Comparison of ENCODE assay signal across 8 cellular contexts in genomic region chr15:96345560-96346389, GRCh38. TPM values are rescaled to one million over a fixed set of nuclear protein-coding genes. Genes with fewer than 3 reads are reported as not detected.
DNase-seq lines count a peak whose midpoint lies in the region; ATAC-seq lines count a peak whose summit lies in the region.

No MANE protein-coding gene starts in this region.

- peak; percentile 70 for DNase-seq in ACHN
- DNase-seq in SHP77 treated with DMSO at 0.1 percent for 48 hours (lab: John Stamatoyannopoulos, UW), result peak; percentile 49
- peak; percentile 84 for DNase-seq in fibroblast of gingiva (ENCODE audit: low read depth)
- peak; percentile 88 for DNase-seq in myocyte (ENCODE audit: low read depth)
- no peak for DNase-seq in activated CD4-positive, alpha-beta T cell treated with anti-CD3 and anti-CD28 coated beads for 1 hour

- peaks cover 68% of the 10 kb centered on the region for H3K4me1 ChIP-seq in HUES48 (ENCODE audit: control insufficient read depth, insufficient read depth, low read length)

- H3K27ac ChIP-seq in HUES48 (ENCODE audit: low read depth, low read length), result no peak overlapping the region

- no peaks in the 10 kb centered on the region for H3K9me3 ChIP-seq in HUES48 (ENCODE audit: control insufficient read depth, insufficient read depth, low read length)

- H3K9ac ChIP-seq in HUES48 (ENCODE audit: low read depth, low read length), result no peak overlapping the region

- ATAC-seq in GM18519 (IDR thresholded peaks at IDR 0.05; ENCODE audit: low FRiP score, unreplicated experiment), result peak; percentile 58
- ATAC-seq in HG03025 (IDR thresholded peaks at IDR 0.05; ENCODE audit: low FRiP score, unreplicated experiment), result no peak

- peaks cover 97% of the 10 kb centered on the region for H3K27me3 ChIP-seq in HUES48 (ENCODE audit: control insufficient read depth, insufficient read depth, low read length)

- in situ Hi-C loops in ACHN (cut with HindIII; ENCODE audit: low pct_ligation_motif_present, low pct_unique_long_range_greater_than_20kb, low sequenced_read_pairs), result no loop called here

- H3K4me3 ChIP-seq in HUES48 (ENCODE audit: low read depth, low read length), result peak overlapping the region; percentile 49

- no peaks in the 10 kb centered on the region for H3K36me3 ChIP-seq in HUES48 (ENCODE audit: control insufficient read depth, insufficient read depth, low read length)

RNA-seq across cellular contexts. Expression of gene NR2F2, which starts 15.3 kb away (rescaled TPM):
- total RNA-seq in myocyte, result 6.5 and 8.7 TPM in 2 replicates
- 45.5 TPM for polyA plus RNA-seq in myocyte (2012)
